Comparison of ENCODE assay signal across 12 cellular contexts in the genomic region with DNA sequence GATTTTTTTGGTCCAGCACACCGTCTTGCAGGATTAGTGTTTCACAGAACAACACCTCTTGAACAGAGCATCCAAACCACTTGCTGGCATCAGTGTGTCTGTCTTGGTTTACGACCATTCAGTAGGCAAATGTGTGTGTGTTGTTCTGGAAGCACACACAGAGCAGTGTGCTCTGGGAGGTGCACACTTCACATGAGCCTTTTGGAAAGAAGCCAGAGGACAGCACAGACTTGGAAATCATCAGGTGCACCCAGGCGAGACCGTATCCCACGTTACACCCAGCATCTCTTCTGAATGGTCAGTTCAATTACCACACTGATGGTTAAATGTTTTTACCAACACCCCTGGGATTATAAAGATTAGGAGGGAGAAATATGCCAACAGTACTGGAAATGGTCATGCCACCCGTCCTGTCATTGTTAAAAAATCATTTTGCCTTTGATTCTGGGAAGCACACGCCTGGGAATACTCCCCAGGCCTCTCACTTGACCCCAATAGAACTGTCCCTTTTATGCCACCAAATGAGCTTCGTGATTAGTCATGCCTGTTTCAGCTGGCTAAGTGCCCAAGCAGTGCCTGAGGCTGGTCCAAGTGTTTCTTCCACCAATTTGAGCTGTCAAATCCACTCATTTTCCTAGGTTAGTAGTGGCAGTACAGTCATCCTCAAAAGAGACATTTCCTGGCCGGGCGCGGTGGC.
A peak's percentile ranks its signal among the peaks of the same experiment; 100 is the strongest.
DNase-seq lines count a peak whose midpoint lies in the region; ATAC-seq lines count a peak whose summit lies in the region.
"Had no signal": no experiment of that assay in that cellular context is flagged by ENCODE, and none has a peak within 500 bp of the region (broad histone marks: within the 10 kb centered on the region; RNA-seq: fewer than 3 reads in every experiment).

No MANE protein-coding gene starts in this region.

- in situ Hi-C loops in HAP-1 (cut with MboI; ENCODE audit: low sequenced_read_pairs), result no loop called here

- peak; percentile 86 for DNase-seq in DMS153 treated with DMSO at 0.1 percent for 48 hours (lab: John Stamatoyannopoulos, UW; ENCODE audit: unreplicated experiment)
- DNase-seq in NCI-H1436 treated with DMSO at 0.1 percent for 48 hours (lab: John Stamatoyannopoulos, UW), result peak; percentile 32
- peak; percentile 73 for DNase-seq in SHP77 treated with DMSO at 0.1 percent for 48 hours (lab: John Stamatoyannopoulos, UW)
- peak; percentile 49 for DNase-seq in left kidney (ENCODE audit: low read depth, low spot score)
- no peak for DNase-seq in HAP-1 (ENCODE audit: low spot score in 2 of 2)
- DNase-seq in NOMO-1 (lab: John Stamatoyannopoulos, UW; ENCODE audit: unreplicated experiment in 2 of 2), result no peak
- DNase-seq in cardiac septum (ENCODE audit: low spot score), result no peak
- DNase-seq: activated T-cell treated with anti-CD3 and anti-CD28 coated beads for 4 hours; brain microvascular endothelial cell; left cardiac atrium; stimulated activated naive CD8-positive, alpha-beta T cell treated with anti-CD3 and anti-CD28 coated beads, Interleukin-15, amount 100 ng/mL, for 72 hours had no signal

- H3K4me1 ChIP-seq in HAP-1, result no peaks in the 10 kb centered on the region

- intact Hi-C loops in cardiac septum (cut with DNase I), result no loop called here

- ATAC-seq in GM18907 (IDR thresholded peaks at IDR 0.05; ENCODE audit: unreplicated experiment), result no peak
- ATAC-seq: stimulated activated naive CD8-positive, alpha-beta T cell treated with anti-CD3 and anti-CD28 coated beads, Interleukin-15, amount 100 ng/mL, for 72 hours had no signal

- no peak overlapping the region for H3K4me3 ChIP-seq in HAP-1

- peaks cover 12% of the 10 kb centered on the region for H3K27me3 ChIP-seq in HAP-1 (ENCODE audit: low read depth)
- H3K27me3 ChIP-seq: brain microvascular endothelial cell had no signal

- no peaks in the 10 kb centered on the region for H3K9me3 ChIP-seq in HAP-1

- H3K36me3 ChIP-seq in HAP-1 (replicated peaks), result no peaks in the 10 kb centered on the region
- H3K36me3 ChIP-seq: brain microvascular endothelial cell had no signal

Comparison
In these comparisons a context has a peak if more than half of its experiments do, and no peak if none do; other contexts are left out.
1. DNase-seq: peak in DMS153 treated with DMSO at 0.1 percent for 48 hours (single experiment), NCI-H1436 treated with DMSO at 0.1 percent for 48 hours (single experiment), SHP77 treated with DMSO at 0.1 percent for 48 hours (single experiment) and left kidney (single experiment); none in HAP-1 (0 of 2), NOMO-1 (0 of 2) and cardiac septum (single experiment).